Comparison of ENCODE assay signal across 19 cellular contexts in the genomic region with DNA sequence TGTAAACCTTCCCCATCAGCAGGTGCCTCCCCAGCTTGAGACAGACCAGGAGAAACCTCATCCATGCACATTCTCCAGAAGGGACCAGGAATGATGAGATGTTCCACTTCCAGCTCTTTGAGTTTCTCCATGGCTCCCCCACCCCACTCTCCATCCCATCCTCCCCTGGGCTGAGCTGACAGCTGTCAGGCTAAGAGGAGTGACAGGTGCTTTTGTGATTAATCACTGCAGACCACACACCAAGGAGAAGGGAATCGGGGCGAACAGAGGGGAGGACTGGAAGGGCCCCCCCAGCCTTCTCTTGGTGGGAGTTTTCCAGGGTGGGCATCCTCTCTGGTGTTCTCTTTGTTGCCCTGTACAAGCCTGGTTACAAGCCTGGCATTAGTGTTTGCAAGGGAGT.
"Had no signal": no experiment of that assay in that cellular context is flagged by ENCODE, and none has a peak within 500 bp of the region (broad histone marks: within the 10 kb centered on the region; RNA-seq: fewer than 3 reads in every experiment).

No MANE protein-coding gene starts in this region.

- H3K36me3 ChIP-seq: esophagus muscularis mucosa, lower lobe of right lung, right atrium auricular region, tibial artery had no signal

- ATAC-seq: left ventricle myocardium superior; lower lobe of right lung; natural killer cell; sciatic nerve; stimulated activated memory B cell treated with anti-CD40 and anti-IgM and Interleukin-4, amounts not matched to agents 10 μg/mL and 1 μg/mL and 100 μg/mL, for 72 hours; stimulated activated naive CD8-positive, alpha-beta T cell treated with anti-CD3 and anti-CD28 coated beads, Interleukin-15, Interleukin-2, amounts not matched to agents 100 U/mL and 50 U/mL, for 24 hours had no signal

- H3K9me3 ChIP-seq: esophagus muscularis mucosa, lower lobe of right lung, right atrium auricular region, testis, tibial artery had no signal

- H3K4me1 ChIP-seq: esophagus muscularis mucosa, lower lobe of right lung, right atrium auricular region, testis, tibial artery had no signal

- H3K9ac ChIP-seq: parathyroid adenoma had no signal

- H3K79me2 ChIP-seq: parathyroid adenoma had no signal

- H3K27me3 ChIP-seq: right atrium auricular region, testis had no signal

- H3K27ac ChIP-seq: coronary artery, esophagus muscularis mucosa, lower lobe of right lung, parathyroid adenoma, right atrium auricular region, testis, tibial artery had no signal

- H3K4me3 ChIP-seq: coronary artery, esophagus muscularis mucosa, lower lobe of right lung, right atrium auricular region, testis, tibial artery had no signal

- H2AFZ ChIP-seq: parathyroid adenoma had no signal

- DNase-seq: dermis blood vessel endothelial cell; effector memory CD4-positive, alpha-beta T cell; foreskin melanocyte; hypothalamus; left ventricle myocardium superior; lower lobe of right lung; natural killer cell; stimulated activated CD4-positive, alpha-beta T cell treated with anti-CD3 and anti-CD28 coated beads, Interleukin-4, amount 100 ng/mL, for 4 hours; stimulated activated naive CD8-positive, alpha-beta T cell treated with anti-CD3 and anti-CD28 coated beads, Interleukin-15, Interleukin-2, amounts not matched to agents 100 U/mL and 50 U/mL, for 24 hours; testis; tibial artery had no signal

- FAIRE-seq: endothelial cell of umbilical vein, keratinocyte had no signal
